ENCODE assay signal across 23 cellular contexts in genomic region chr1:1618396-1619068, GRCh38.
"Had no signal": no experiment of that assay in that cellular context is flagged by ENCODE, and none has a peak within 500 bp of the region (broad histone marks: within the 10 kb centered on the region; RNA-seq: fewer than 3 reads in every experiment).

No MANE protein-coding gene starts in this region.

- H3K27me3 ChIP-seq: body of pancreas, cardiac muscle cell, hepatocyte, vagina had no signal

- H3K27me3 Mint-ChIP-seq: activated naive CD8-positive, alpha-beta T cell treated with anti-CD3 and anti-CD28 coated beads, Interleukin-2, amount 50 U/mL, for 24 hours; dendritic cell treated with granulocyte-macrophage colony-stimulating factor and Interleukin-4, amounts not matched to agents 40 ng/mL and 50 ng/mL, for 4 days; T-cell; type B pancreatic cell had no signal

- H3K4me3 Mint-ChIP-seq: activated naive CD8-positive, alpha-beta T cell treated with anti-CD3 and anti-CD28 coated beads, Interleukin-2, amount 50 U/mL, for 24 hours; dendritic cell treated with granulocyte-macrophage colony-stimulating factor and Interleukin-4, amounts not matched to agents 40 ng/mL and 50 ng/mL, for 4 days had no signal

- H3K9me3 Mint-ChIP-seq: activated naive CD8-positive, alpha-beta T cell treated with anti-CD3 and anti-CD28 coated beads, Interleukin-2, amount 50 U/mL, for 24 hours; dendritic cell treated with granulocyte-macrophage colony-stimulating factor and Interleukin-4, amounts not matched to agents 40 ng/mL and 50 ng/mL, for 4 days; immature natural killer cell; nephron progenitor cell; T-cell; type B pancreatic cell had no signal

- H3K27ac Mint-ChIP-seq: activated naive CD8-positive, alpha-beta T cell treated with anti-CD3 and anti-CD28 coated beads, Interleukin-2, amount 50 U/mL, for 24 hours; dendritic cell treated with granulocyte-macrophage colony-stimulating factor and Interleukin-4, amounts not matched to agents 40 ng/mL and 50 ng/mL, for 4 days; T-cell had no signal

- H3K36me3 Mint-ChIP-seq: immature natural killer cell, type B pancreatic cell had no signal

- H3K4me3 ChIP-seq: body of pancreas, cardiac muscle cell, hepatocyte, lower lobe of right lung, mucosa of descending colon, thoracic aorta, vagina had no signal

- FAIRE-seq: endometrium, TTC549 had no signal

- ATAC-seq: activated naive CD8-positive, alpha-beta T cell treated with anti-CD3 and anti-CD28 coated beads, Interleukin-2, amount 50 U/mL, for 24 hours; body of pancreas; lower lobe of right lung; mucosa of descending colon; SK-N-SH treated with all-trans-retinoic acid at 6 μM for 48 hours; T-cell had no signal

- H3K27ac ChIP-seq: body of pancreas, cardiac muscle cell, hepatocyte, lower lobe of right lung, thoracic aorta, vagina had no signal

- DNase-seq: activated CD4-positive, alpha-beta T cell treated with anti-CD3 and anti-CD28 coated beads, Interleukin-2, amount 50 U/mL, for 48 hours; activated gamma-delta T cell; activated naive CD8-positive, alpha-beta T cell treated with anti-CD3 and anti-CD28 coated beads, Interleukin-2, amount 50 U/mL, for 24 hours; body of pancreas; effector CD4-positive, alpha-beta T cell; immature natural killer cell; kidney glomerular epithelial cell; mesendoderm; nephron progenitor cell; occipital lobe; stimulated activated CD4-positive, alpha-beta T cell treated with anti-CD3 and anti-CD28 coated beads, Interleukin-1b, Interleukin-23, amount 100 ng/mL, for 48 hours had no signal

- H3K9me3 ChIP-seq: body of pancreas, lower lobe of right lung, mucosa of descending colon, thoracic aorta, vagina had no signal
